1 cellular context compared by ENCODE assay signal in the genomic region with DNA sequence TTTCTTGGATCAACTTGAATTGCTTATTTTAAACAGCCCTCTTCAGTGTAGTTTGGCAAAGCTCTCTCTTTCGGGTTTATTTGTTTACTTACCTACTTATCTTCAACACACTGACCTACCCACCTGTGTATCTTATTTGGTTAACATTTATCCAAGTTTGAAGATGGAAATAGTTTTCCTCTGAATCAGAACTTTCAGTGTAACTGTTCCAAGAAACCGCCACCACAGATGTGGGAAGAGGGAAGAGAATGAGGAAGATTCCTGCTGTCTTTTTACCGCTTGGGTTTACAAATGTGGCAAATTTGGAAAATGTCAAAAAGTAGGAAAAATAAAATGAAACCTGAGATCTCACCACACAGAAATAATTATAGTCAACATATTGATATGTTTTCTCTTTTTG.
A peak's percentile ranks its signal among the peaks of the same experiment; 100 is the strongest.
TF ChIP-seq lines count a peak whose summit lies in the region.

No MANE protein-coding gene starts in this region.

TF ChIP-seq in HepG2, 621 proteins besides CTCF, POLR2A, EP300 and RAD21 (continued from another document and continues in another):
- no peak for TF ChIP-seq PRDM15 (CRISPR knock-in tag; IDR thresholded peaks at IDR 0.05)
- TF ChIP-seq ZNF773 (CRISPR knock-in tag; IDR thresholded peaks at IDR 0.05; ENCODE audit: borderline replicate concordance): no peak
- no peak for TF ChIP-seq ZNF333 (CRISPR knock-in tag; IDR thresholded peaks at IDR 0.05; ENCODE audit: borderline replicate concordance)
- no peak for TF ChIP-seq ZNF496 (CRISPR knock-in tag; IDR thresholded peaks at IDR 0.05; ENCODE audit: insufficient replicate concordance)
- TF ChIP-seq, protein P1, sequence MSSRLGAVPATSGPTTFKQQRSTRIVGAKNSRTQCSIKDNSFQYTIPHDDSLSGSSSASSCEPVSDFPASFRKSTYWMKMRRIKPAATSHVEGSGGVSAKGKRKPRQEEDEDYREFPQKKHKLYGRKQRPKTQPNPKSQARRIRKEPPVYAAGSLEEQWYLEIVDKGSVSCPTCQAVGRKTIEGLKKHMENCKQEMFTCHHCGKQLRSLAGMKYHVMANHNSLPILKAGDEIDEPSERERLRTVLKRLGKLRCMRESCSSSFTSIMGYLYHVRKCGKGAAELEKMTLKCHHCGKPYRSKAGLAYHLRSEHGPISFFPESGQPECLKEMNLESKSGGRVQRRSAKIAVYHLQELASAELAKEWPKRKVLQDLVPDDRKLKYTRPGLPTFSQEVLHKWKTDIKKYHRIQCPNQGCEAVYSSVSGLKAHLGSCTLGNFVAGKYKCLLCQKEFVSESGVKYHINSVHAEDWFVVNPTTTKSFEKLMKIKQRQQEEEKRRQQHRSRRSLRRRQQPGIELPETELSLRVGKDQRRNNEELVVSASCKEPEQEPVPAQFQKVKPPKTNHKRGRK (CRISPR knock-in tag; IDR thresholded peaks at IDR 0.05): no peak
- TF ChIP-seq ATF1 (CRISPR knock-in tag; IDR thresholded peaks at IDR 0.05): no peak; the same call in 1 of the 2 replicates
- TF ChIP-seq, protein P2, sequence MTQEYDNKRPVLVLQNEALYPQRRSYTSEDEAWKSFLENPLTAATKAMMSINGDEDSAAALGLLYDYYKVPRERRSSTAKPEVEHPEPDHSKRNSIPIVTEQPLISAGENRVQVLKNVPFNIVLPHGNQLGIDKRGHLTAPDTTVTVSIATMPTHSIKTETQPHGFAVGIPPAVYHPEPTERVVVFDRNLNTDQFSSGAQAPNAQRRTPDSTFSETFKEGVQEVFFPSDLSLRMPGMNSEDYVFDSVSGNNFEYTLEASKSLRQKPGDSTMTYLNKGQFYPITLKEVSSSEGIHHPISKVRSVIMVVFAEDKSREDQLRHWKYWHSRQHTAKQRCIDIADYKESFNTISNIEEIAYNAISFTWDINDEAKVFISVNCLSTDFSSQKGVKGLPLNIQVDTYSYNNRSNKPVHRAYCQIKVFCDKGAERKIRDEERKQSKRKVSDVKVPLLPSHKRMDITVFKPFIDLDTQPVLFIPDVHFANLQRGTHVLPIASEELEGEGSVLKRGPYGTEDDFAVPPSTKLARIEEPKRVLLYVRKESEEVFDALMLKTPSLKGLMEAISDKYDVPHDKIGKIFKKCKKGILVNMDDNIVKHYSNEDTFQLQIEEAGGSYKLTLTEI (CRISPR knock-in tag; conservative IDR thresholded peaks at IDR 0.05): no peak
- no peak for TF ChIP-seq MZF1 (CRISPR knock-in tag; IDR thresholded peaks at IDR 0.05; ENCODE audit: borderline replicate concordance)
- no peak for TF ChIP-seq ZC3H13 (CRISPR knock-in tag; IDR thresholded peaks at IDR 0.05)
- no peak for TF ChIP-seq TMF1 (CRISPR knock-in tag; IDR thresholded peaks at IDR 0.05; ENCODE audit: low read depth)
- TF ChIP-seq SIX4 (CRISPR knock-in tag; IDR thresholded peaks at IDR 0.05): peak; percentile 69; the same call in 1 of the 2 replicates
- TF ChIP-seq HHEX (CRISPR knock-in tag; IDR thresholded peaks at IDR 0.05): no peak
- no peak for TF ChIP-seq ZNF441 (CRISPR knock-in tag; IDR thresholded peaks at IDR 0.05; ENCODE audit: borderline replicate concordance)
- TF ChIP-seq ZNF780A (CRISPR knock-in tag; IDR thresholded peaks at IDR 0.05): no peak
- no peak for TF ChIP-seq PRDM4 (CRISPR knock-in tag; IDR thresholded peaks at IDR 0.05; ENCODE audit: borderline replicate concordance)
- TF ChIP-seq EED (CRISPR knock-in tag; IDR thresholded peaks at IDR 0.05): no peak
- TF ChIP-seq ZNF850 (CRISPR knock-in tag; conservative IDR thresholded peaks at IDR 0.05): no peak
- no peak for TF ChIP-seq ZNF768 (CRISPR knock-in tag; IDR thresholded peaks at IDR 0.05)
- no peak for TF ChIP-seq ZNF703 (CRISPR knock-in tag; IDR thresholded peaks at IDR 0.05; ENCODE audit: borderline replicate concordance)
- no peak for TF ChIP-seq ARNT (IDR thresholded peaks at IDR 0.05)
- no peak for TF ChIP-seq CBFB (CRISPR knock-in tag; IDR thresholded peaks at IDR 0.05)
- no peak for TF ChIP-seq CBX5 (CRISPR knock-in tag; IDR thresholded peaks at IDR 0.05; ENCODE audit: borderline replicate concordance)
- no peak for TF ChIP-seq EHMT2 (IDR thresholded peaks at IDR 0.05; ENCODE audit: borderline replicate concordance, low read depth, low read length)
- no peak for TF ChIP-seq YEATS2 (CRISPR knock-in tag; IDR thresholded peaks at IDR 0.05; ENCODE audit: borderline replicate concordance)
- TF ChIP-seq, protein P3, sequence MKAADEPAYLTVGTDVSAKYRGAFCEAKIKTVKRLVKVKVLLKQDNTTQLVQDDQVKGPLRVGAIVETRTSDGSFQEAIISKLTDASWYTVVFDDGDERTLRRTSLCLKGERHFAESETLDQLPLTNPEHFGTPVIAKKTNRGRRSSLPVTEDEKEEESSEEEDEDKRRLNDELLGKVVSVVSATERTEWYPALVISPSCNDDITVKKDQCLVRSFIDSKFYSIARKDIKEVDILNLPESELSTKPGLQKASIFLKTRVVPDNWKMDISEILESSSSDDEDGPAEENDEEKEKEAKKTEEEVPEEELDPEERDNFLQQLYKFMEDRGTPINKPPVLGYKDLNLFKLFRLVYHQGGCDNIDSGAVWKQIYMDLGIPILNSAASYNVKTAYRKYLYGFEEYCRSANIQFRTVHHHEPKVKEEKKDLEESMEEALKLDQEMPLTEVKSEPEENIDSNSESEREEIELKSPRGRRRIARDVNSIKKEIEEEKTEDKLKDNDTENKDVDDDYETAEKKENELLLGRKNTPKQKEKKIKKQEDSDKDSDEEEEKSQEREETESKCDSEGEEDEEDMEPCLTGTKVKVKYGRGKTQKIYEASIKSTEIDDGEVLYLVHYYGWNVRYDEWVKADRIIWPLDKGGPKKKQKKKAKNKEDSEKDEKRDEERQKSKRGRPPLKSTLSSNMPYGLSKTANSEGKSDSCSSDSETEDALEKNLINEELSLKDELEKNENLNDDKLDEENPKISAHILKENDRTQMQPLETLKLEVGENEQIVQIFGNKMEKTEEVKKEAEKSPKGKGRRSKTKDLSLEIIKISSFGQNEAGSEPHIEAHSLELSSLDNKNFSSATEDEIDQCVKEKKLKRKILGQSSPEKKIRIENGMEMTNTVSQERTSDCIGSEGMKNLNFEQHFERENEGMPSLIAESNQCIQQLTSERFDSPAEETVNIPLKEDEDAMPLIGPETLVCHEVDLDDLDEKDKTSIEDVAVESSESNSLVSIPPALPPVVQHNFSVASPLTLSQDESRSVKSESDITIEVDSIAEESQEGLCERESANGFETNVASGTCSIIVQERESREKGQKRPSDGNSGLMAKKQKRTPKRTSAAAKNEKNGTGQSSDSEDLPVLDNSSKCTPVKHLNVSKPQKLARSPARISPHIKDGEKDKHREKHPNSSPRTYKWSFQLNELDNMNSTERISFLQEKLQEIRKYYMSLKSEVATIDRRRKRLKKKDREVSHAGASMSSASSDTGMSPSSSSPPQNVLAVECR (CRISPR knock-in tag; IDR thresholded peaks at IDR 0.05; ENCODE audit: borderline replicate concordance): no peak
- TF ChIP-seq ZNF235 (CRISPR knock-in tag; IDR thresholded peaks at IDR 0.05; ENCODE audit: borderline replicate concordance): no peak
- TF ChIP-seq JUN (CRISPR knock-in tag; IDR thresholded peaks at IDR 0.05): peak; percentile 86
- no peak for TF ChIP-seq ZNF224 (CRISPR knock-in tag; IDR thresholded peaks at IDR 0.05)
- no peak for TF ChIP-seq CENPX (CRISPR knock-in tag; IDR thresholded peaks at IDR 0.05)
- TF ChIP-seq, protein P4, sequence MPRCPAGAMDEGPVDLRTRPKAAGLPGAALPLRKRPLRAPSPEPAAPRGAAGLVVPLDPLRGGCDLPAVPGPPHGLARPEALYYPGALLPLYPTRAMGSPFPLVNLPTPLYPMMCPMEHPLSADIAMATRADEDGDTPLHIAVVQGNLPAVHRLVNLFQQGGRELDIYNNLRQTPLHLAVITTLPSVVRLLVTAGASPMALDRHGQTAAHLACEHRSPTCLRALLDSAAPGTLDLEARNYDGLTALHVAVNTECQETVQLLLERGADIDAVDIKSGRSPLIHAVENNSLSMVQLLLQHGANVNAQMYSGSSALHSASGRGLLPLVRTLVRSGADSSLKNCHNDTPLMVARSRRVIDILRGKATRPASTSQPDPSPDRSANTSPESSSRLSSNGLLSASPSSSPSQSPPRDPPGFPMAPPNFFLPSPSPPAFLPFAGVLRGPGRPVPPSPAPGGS (CRISPR knock-in tag; IDR thresholded peaks at IDR 0.05): no peak
- TF ChIP-seq ZNF607 (CRISPR knock-in tag; IDR thresholded peaks at IDR 0.05; ENCODE audit: borderline replicate concordance): no peak
- no peak for TF ChIP-seq SMAD1 (CRISPR knock-in tag; IDR thresholded peaks at IDR 0.05; ENCODE audit: borderline replicate concordance, low read depth)
- no peak for TF ChIP-seq ADNP (CRISPR knock-in tag; IDR thresholded peaks at IDR 0.05)
- TF ChIP-seq, protein P5, sequence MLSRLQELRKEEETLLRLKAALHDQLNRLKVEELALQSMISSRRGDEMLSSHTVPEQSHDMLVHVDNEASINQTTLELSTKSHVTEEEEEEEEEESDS (CRISPR knock-in tag; IDR thresholded peaks at IDR 0.05; ENCODE audit: borderline replicate concordance): no peak
- TF ChIP-seq DRAP1 (CRISPR knock-in tag; IDR thresholded peaks at IDR 0.05): peak; percentile 26; the same call in 1 of the 2 replicates
- no peak for TF ChIP-seq FUBP1 (CRISPR knock-in tag; IDR thresholded peaks at IDR 0.05; ENCODE audit: borderline replicate concordance)
- peak; percentile 17; the same call in 1 of the 2 replicates for TF ChIP-seq ZSCAN9 (CRISPR knock-in tag; IDR thresholded peaks at IDR 0.05; ENCODE audit: borderline replicate concordance)
- TF ChIP-seq ZNF709 (CRISPR knock-in tag; IDR thresholded peaks at IDR 0.05): no peak
- TF ChIP-seq RORA (CRISPR knock-in tag; IDR thresholded peaks at IDR 0.05): no peak
- peak; percentile 61; the same call in 1 of the 2 replicates for TF ChIP-seq MLX (CRISPR knock-in tag; IDR thresholded peaks at IDR 0.05)
- no peak for TF ChIP-seq ZNF672 (CRISPR knock-in tag; IDR thresholded peaks at IDR 0.05)
- TF ChIP-seq ZNF383 (CRISPR knock-in tag; IDR thresholded peaks at IDR 0.05; ENCODE audit: borderline replicate concordance): no peak
- TF ChIP-seq ZNF484 (CRISPR knock-in tag; IDR thresholded peaks at IDR 0.05; ENCODE audit: borderline replicate concordance, low read depth): no peak
- no peak for TF ChIP-seq MBNL3 (CRISPR knock-in tag; conservative IDR thresholded peaks at IDR 0.05)
- TF ChIP-seq ZNF451 (CRISPR knock-in tag; IDR thresholded peaks at IDR 0.05): no peak
- TF ChIP-seq ZNF232 (CRISPR knock-in tag; IDR thresholded peaks at IDR 0.05; ENCODE audit: borderline replicate concordance): no peak
- TF ChIP-seq ZNF557 (CRISPR knock-in tag; IDR thresholded peaks at IDR 0.05): no peak
